In genomic region chr16:66650707-66651473, GRCh38 we compare ENCODE assay signal across 2 cellular contexts.
TF ChIP-seq lines count a peak whose summit lies in the region.

No MANE protein-coding gene starts in this region.

TF ChIP-seq in HEK293, 187 proteins besides CTCF, POLR2A, EP300 and RAD21 (continued from another document):
- TF ChIP-seq, protein P1, sequence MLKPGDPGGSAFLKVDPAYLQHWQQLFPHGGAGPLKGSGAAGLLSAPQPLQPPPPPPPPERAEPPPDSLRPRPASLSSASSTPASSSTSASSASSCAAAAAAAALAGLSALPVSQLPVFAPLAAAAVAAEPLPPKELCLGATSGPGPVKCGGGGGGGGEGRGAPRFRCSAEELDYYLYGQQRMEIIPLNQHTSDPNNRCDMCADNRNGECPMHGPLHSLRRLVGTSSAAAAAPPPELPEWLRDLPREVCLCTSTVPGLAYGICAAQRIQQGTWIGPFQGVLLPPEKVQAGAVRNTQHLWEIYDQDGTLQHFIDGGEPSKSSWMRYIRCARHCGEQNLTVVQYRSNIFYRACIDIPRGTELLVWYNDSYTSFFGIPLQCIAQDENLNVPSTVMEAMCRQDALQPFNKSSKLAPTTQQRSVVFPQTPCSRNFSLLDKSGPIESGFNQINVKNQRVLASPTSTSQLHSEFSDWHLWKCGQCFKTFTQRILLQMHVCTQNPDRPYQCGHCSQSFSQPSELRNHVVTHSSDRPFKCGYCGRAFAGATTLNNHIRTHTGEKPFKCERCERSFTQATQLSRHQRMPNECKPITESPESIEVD (tag by site-specific recombination; IDR thresholded peaks at IDR 0.05): peak; percentile 44; the same call in 1 of the 2 replicates
- TF ChIP-seq ZNF629 (tag by site-specific recombination; IDR thresholded peaks at IDR 0.05): 0 out of 2 replicates have a peak, but pooled peaks have one; percentile 22
- peak; percentile 33; the same call in 1 of the 2 replicates for TF ChIP-seq ZBTB17 (tag by site-specific recombination; IDR thresholded peaks at IDR 0.05)
- no peak for TF ChIP-seq HOXD13 (CRISPR knock-in tag; IDR thresholded peaks at IDR 0.05; ENCODE audit: borderline replicate concordance)
- TF ChIP-seq ZIC2 (tag by site-specific recombination; IDR thresholded peaks at IDR 0.05): peak; percentile 87
- TF ChIP-seq, protein P2, sequence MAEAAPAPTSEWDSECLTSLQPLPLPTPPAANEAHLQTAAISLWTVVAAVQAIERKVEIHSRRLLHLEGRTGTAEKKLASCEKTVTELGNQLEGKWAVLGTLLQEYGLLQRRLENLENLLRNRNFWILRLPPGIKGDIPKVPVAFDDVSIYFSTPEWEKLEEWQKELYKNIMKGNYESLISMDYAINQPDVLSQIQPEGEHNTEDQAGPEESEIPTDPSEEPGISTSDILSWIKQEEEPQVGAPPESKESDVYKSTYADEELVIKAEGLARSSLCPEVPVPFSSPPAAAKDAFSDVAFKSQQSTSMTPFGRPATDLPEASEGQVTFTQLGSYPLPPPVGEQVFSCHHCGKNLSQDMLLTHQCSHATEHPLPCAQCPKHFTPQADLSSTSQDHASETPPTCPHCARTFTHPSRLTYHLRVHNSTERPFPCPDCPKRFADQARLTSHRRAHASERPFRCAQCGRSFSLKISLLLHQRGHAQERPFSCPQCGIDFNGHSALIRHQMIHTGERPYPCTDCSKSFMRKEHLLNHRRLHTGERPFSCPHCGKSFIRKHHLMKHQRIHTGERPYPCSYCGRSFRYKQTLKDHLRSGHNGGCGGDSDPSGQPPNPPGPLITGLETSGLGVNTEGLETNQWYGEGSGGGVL (tag by site-specific recombination; IDR thresholded peaks at IDR 0.05): peak; percentile 33; the same call in 1 of the 2 replicates
- TF ChIP-seq FEZF1 (tag by site-specific recombination; IDR thresholded peaks at IDR 0.05): peak; percentile 91
- TF ChIP-seq ZBTB48 (tag by site-specific recombination; IDR thresholded peaks at IDR 0.05): peak; percentile 95
- TF ChIP-seq ATF2 (tag by site-specific recombination; IDR thresholded peaks at IDR 0.05; ENCODE audit: low read depth): no peak
- TF ChIP-seq ZNF366 (tag by site-specific recombination; conservative IDR thresholded peaks at IDR 0.05): 0 out of 2 replicates have a peak, but pooled peaks have one; percentile 20
- TF ChIP-seq KLF9 (tag by site-specific recombination; IDR thresholded peaks at IDR 0.05; ENCODE audit: low read depth): no peak
- peak; percentile 23; the same call in 1 of the 2 replicates for TF ChIP-seq ZXDB (tag by site-specific recombination; IDR thresholded peaks at IDR 0.05)
- peak; percentile 28; the same call in 1 of the 2 replicates for TF ChIP-seq ZNF10 (tag by site-specific recombination; IDR thresholded peaks at IDR 0.05)
- peak; percentile 90 for TF ChIP-seq ZNF660 (tag by site-specific recombination; IDR thresholded peaks at IDR 0.05)
- TF ChIP-seq MZF1 (tag by site-specific recombination; IDR thresholded peaks at IDR 0.05; ENCODE audit: borderline replicate concordance): peak; percentile 60; the same call in 1 of the 2 replicates
- peak; percentile 69 for TF ChIP-seq ZBTB21 (tag by site-specific recombination; IDR thresholded peaks at IDR 0.05)
- 0 out of 2 replicates have a peak, but pooled peaks have one; percentile 16 for TF ChIP-seq SP7 (tag by site-specific recombination; IDR thresholded peaks at IDR 0.05)
- peak; percentile 88 for TF ChIP-seq ZNF335 (tag by site-specific recombination; conservative IDR thresholded peaks at IDR 0.05)
- no peak for TF ChIP-seq ZNF792 (tag by site-specific recombination; IDR thresholded peaks at IDR 0.05)
- peak; percentile 22; the same call in 1 of the 2 replicates for TF ChIP-seq ZNF449 (tag by site-specific recombination; IDR thresholded peaks at IDR 0.05)
- peak; percentile 76; the same call in 1 of the 2 replicates for TF ChIP-seq ZSCAN30 (tag by site-specific recombination; IDR thresholded peaks at IDR 0.05)
- peak; percentile 71; the same call in 1 of the 2 replicates for TF ChIP-seq ZNF561 (tag by site-specific recombination; IDR thresholded peaks at IDR 0.05; ENCODE audit: borderline replicate concordance)
- TF ChIP-seq TRIM28 (IDR thresholded peaks at IDR 0.05; ENCODE audit: borderline replicate concordance, low read length): peak; percentile 95
- peak; percentile 36; the same call in 1 of the 2 replicates for TF ChIP-seq ZNF843 (tag by site-specific recombination; IDR thresholded peaks at IDR 0.05)
- TF ChIP-seq ZNF600 (tag by site-specific recombination; IDR thresholded peaks at IDR 0.05): peak; percentile 52
- no peak for TF ChIP-seq ZNF155 (tag by site-specific recombination; IDR thresholded peaks at IDR 0.05)
- TF ChIP-seq OSR2 (tag by site-specific recombination; IDR thresholded peaks at IDR 0.05): peak; percentile 46

TF ChIP-seq in SK-N-SH, 30 proteins besides CTCF, POLR2A, EP300 and RAD21 (continued from another document):
- TF ChIP-seq REST (IDR thresholded peaks at IDR 0.05; ENCODE audit: low read depth, low read length) (no peak), TAF1 (IDR thresholded peaks at IDR 0.05; ENCODE audit: borderline replicate concordance, low read depth, low read length) (no peak), JUND (IDR thresholded peaks at IDR 0.05) (no peak), GATA2 (CRISPR knock-in tag; IDR thresholded peaks at IDR 0.05) (no peak), TEAD4 (IDR thresholded peaks at IDR 0.05; ENCODE audit: borderline replicate concordance, insufficient read depth) (no peak), ELF1 (IDR thresholded peaks at IDR 0.05) (peak; percentile 33; the same call in 1 of the 2 replicates), CHD2 (IDR thresholded peaks at IDR 0.05; ENCODE audit: low read length, partially characterized antibody) (no peak), FOSL2 (IDR thresholded peaks at IDR 0.05; ENCODE audit: borderline replicate concordance, low read depth) (no peak), MXI1 (IDR thresholded peaks at IDR 0.05; ENCODE audit: low read depth, low read length) (no peak), RXRA (IDR thresholded peaks at IDR 0.05; ENCODE audit: borderline replicate concordance, low read depth) (no peak), SMC3 (IDR thresholded peaks at IDR 0.05; ENCODE audit: low read depth, low read length) (peak; percentile 45), NFIC (IDR thresholded peaks at IDR 0.05; ENCODE audit: borderline replicate concordance) (no peak), PBX3 (IDR thresholded peaks at IDR 0.05) (no peak)
- TF ChIP-seq, protein P3, sequence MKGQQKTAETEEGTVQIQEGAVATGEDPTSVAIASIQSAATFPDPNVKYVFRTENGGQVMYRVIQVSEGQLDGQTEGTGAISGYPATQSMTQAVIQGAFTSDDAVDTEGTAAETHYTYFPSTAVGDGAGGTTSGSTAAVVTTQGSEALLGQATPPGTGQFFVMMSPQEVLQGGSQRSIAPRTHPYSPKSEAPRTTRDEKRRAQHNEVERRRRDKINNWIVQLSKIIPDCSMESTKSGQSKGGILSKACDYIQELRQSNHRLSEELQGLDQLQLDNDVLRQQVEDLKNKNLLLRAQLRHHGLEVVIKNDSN (IDR thresholded peaks at IDR 0.05; ENCODE audit: borderline replicate concordance, low read depth): no peak
- TF ChIP-seq, protein P4, sequence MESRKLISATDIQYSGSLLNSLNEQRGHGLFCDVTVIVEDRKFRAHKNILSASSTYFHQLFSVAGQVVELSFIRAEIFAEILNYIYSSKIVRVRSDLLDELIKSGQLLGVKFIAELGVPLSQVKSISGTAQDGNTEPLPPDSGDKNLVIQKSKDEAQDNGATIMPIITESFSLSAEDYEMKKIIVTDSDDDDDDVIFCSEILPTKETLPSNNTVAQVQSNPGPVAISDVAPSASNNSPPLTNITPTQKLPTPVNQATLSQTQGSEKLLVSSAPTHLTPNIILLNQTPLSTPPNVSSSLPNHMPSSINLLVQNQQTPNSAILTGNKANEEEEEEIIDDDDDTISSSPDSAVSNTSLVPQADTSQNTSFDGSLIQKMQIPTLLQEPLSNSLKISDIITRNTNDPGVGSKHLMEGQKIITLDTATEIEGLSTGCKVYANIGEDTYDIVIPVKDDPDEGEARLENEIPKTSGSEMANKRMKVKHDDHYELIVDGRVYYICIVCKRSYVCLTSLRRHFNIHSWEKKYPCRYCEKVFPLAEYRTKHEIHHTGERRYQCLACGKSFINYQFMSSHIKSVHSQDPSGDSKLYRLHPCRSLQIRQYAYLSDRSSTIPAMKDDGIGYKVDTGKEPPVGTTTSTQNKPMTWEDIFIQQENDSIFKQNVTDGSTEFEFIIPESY (IDR thresholded peaks at IDR 0.05; ENCODE audit: borderline replicate concordance, low read depth): no peak
- TF ChIP-seq, protein P5, sequence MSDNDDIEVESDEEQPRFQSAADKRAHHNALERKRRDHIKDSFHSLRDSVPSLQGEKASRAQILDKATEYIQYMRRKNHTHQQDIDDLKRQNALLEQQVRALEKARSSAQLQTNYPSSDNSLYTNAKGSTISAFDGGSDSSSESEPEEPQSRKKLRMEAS (IDR thresholded peaks at IDR 0.05; ENCODE audit: low read depth): peak; percentile 39; the same call in 1 of the 2 replicates
